Comparison of ENCODE assay signal across 1 cellular context in the genomic region with DNA sequence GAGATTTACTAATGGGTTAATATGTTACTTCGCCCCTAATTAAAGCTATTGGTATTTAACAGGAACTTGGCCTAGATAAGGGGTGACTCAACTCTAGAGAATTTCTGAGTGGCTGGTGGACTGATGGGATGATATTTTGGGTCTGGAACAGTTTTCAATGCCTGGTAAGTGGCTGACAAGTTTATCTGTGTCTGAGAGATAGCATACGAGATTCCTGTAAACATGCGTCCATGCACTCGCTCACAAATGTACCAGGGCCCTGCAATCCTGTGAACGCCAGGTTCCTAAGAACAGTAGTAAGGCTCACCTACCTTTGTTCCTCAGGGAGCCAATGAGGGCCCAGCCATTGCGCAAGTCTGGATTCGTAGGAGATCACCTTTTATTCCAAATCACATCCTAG.
TF ChIP-seq lines count a peak whose summit lies in the region.

No MANE protein-coding gene starts in this region.

TF ChIP-seq in SK-N-SH, 30 proteins besides CTCF, POLR2A, EP300 and RAD21 (continued from another document):
- TF ChIP-seq, protein P1, sequence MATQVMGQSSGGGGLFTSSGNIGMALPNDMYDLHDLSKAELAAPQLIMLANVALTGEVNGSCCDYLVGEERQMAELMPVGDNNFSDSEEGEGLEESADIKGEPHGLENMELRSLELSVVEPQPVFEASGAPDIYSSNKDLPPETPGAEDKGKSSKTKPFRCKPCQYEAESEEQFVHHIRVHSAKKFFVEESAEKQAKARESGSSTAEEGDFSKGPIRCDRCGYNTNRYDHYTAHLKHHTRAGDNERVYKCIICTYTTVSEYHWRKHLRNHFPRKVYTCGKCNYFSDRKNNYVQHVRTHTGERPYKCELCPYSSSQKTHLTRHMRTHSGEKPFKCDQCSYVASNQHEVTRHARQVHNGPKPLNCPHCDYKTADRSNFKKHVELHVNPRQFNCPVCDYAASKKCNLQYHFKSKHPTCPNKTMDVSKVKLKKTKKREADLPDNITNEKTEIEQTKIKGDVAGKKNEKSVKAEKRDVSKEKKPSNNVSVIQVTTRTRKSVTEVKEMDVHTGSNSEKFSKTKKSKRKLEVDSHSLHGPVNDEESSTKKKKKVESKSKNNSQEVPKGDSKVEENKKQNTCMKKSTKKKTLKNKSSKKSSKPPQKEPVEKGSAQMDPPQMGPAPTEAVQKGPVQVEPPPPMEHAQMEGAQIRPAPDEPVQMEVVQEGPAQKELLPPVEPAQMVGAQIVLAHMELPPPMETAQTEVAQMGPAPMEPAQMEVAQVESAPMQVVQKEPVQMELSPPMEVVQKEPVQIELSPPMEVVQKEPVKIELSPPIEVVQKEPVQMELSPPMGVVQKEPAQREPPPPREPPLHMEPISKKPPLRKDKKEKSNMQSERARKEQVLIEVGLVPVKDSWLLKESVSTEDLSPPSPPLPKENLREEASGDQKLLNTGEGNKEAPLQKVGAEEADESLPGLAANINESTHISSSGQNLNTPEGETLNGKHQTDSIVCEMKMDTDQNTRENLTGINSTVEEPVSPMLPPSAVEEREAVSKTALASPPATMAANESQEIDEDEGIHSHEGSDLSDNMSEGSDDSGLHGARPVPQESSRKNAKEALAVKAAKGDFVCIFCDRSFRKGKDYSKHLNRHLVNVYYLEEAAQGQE (IDR thresholded peaks at IDR 0.05; ENCODE audit: low read depth, low read length) = no peak
- TF ChIP-seq TCF12 (IDR thresholded peaks at IDR 0.05) (peak; percentile 53), JUND (IDR thresholded peaks at IDR 0.05) (peak; percentile 38; the same call in 1 of the 2 replicates), TEAD4 (IDR thresholded peaks at IDR 0.05; ENCODE audit: borderline replicate concordance, insufficient read depth) (no peak), POLR2AphosphoS5 (IDR thresholded peaks at IDR 0.05; ENCODE audit: low read depth, low read length) (no peak), RFX5 (IDR thresholded peaks at IDR 0.05; ENCODE audit: low read length) (no peak), MEF2A (IDR thresholded peaks at IDR 0.05; ENCODE audit: borderline replicate concordance, low read depth) (no peak), TAF1 (IDR thresholded peaks at IDR 0.05; ENCODE audit: borderline replicate concordance, low read depth, low read length) (no peak), NRF1 (IDR thresholded peaks at IDR 0.05; ENCODE audit: low read depth, low read length) (no peak), FOSL2 (IDR thresholded peaks at IDR 0.05; ENCODE audit: borderline replicate concordance, low read depth) (peak; percentile 52), MXI1 (IDR thresholded peaks at IDR 0.05; ENCODE audit: low read depth, low read length) (no peak)
- TF ChIP-seq, protein P2, sequence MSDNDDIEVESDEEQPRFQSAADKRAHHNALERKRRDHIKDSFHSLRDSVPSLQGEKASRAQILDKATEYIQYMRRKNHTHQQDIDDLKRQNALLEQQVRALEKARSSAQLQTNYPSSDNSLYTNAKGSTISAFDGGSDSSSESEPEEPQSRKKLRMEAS (IDR thresholded peaks at IDR 0.05; ENCODE audit: low read depth) = no peak
- TF ChIP-seq, protein P3, sequence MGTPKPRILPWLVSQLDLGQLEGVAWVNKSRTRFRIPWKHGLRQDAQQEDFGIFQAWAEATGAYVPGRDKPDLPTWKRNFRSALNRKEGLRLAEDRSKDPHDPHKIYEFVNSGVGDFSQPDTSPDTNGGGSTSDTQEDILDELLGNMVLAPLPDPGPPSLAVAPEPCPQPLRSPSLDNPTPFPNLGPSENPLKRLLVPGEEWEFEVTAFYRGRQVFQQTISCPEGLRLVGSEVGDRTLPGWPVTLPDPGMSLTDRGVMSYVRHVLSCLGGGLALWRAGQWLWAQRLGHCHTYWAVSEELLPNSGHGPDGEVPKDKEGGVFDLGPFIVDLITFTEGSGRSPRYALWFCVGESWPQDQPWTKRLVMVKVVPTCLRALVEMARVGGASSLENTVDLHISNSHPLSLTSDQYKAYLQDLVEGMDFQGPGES (IDR thresholded peaks at IDR 0.05; ENCODE audit: low read depth, low read length) = no peak
